25 cellular contexts compared by ENCODE assay signal in the genomic region with DNA sequence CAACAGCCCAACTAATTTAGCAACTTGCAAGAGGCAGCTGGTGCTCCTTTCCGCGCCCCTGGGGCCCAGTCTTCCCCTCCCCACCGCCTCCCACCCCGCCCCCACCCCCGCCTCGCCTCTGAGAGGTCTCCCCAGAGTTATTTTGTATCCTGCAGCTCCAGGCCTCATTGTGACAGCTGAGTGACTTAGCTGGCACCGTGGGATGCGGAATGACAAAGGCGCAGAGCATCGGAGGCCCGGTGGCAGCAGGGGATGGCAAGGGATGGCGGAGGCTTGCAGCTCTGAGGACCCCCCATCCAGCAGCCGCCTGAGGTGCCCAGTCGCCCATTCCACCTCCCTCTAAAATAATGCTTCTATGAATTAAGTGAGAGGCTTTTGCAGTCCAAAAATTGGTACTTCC.
"Had no signal": no experiment of that assay in that cellular context is flagged by ENCODE, and none has a peak within 500 bp of the region (broad histone marks: within the 10 kb centered on the region; RNA-seq: fewer than 3 reads in every experiment).

No MANE protein-coding gene starts in this region.

- H3K4me1 Mint-ChIP-seq: mesothelial cell of epicardium had no signal

- H3K9me3 ChIP-seq: testis, uterus had no signal

- H3K36me3 ChIP-seq: esophagus muscularis mucosa, transverse colon, uterus had no signal

- H3K27me3 ChIP-seq: esophagus muscularis mucosa, testis, transverse colon, uterus had no signal

- H3K4me1 ChIP-seq: esophagus muscularis mucosa, testis, transverse colon, uterus had no signal

- H3K27ac ChIP-seq: esophagus muscularis mucosa, testis, transverse colon, uterus had no signal

- H3K27me3 Mint-ChIP-seq: activated CD4-positive, alpha-beta memory T cell treated with anti-CD3 and anti-CD28 coated beads for 36 hours; activated naive CD4-positive, alpha-beta T cell treated with anti-CD3 and anti-CD28 coated beads, Interleukin-2, amount 10 ng/mL, durations not matched to agents 7 days and 5 days; activated naive CD8-positive, alpha-beta T cell treated with anti-CD3 and anti-CD28 coated beads, Interleukin-2, amount 10 ng/mL, durations not matched to agents 7 days and 5 days had no signal

- H3K4me3 Mint-ChIP-seq: activated CD4-positive, alpha-beta memory T cell treated with anti-CD3 and anti-CD28 coated beads for 36 hours; activated naive CD4-positive, alpha-beta T cell treated with anti-CD3 and anti-CD28 coated beads, Interleukin-2, amount 10 ng/mL, durations not matched to agents 7 days and 5 days; activated naive CD8-positive, alpha-beta T cell treated with anti-CD3 and anti-CD28 coated beads, Interleukin-2, amount 10 ng/mL, durations not matched to agents 7 days and 5 days; activated T-helper 1 cell treated with anti-CD3 and anti-CD28 coated beads, Interleukin-12 subunit alpha, Interleukin-12 subunit beta, Interleukin-2, Interleukin-4 antibody, amounts not matched to agents 30 ng/mL and 10 ng/mL and 1 ng/mL, durations not matched to agents 14 hours and 24 hours and 36 hours; immature natural killer cell; mesothelial cell of epicardium; naive B cell; neural crest cell had no signal

- ATAC-seq: activated CD4-positive, CD25-positive, alpha-beta regulatory T cell treated with anti-CD3 and anti-CD28 coated beads, Interleukin-2, amount 50 U/mL, for 24 hours; left colon had no signal

- H3K4me3 ChIP-seq: transverse colon, uterus had no signal

- DNase-seq: activated CD4-positive, alpha-beta memory T cell treated with anti-CD3 and anti-CD28 coated beads for 36 hours; activated CD4-positive, alpha-beta T cell treated with anti-CD3 and anti-CD28 coated beads for 48 hours; activated CD8-positive, alpha-beta memory T cell treated with anti-CD3 and anti-CD28 coated beads, Interleukin-2, amount 50 U/mL, for 4 hours; activated gamma-delta T cell; activated naive CD4-positive, alpha-beta T cell treated with anti-CD3 and anti-CD28 coated beads, Interleukin-2, amount 10 ng/mL, durations not matched to agents 7 days and 5 days; activated naive CD8-positive, alpha-beta T cell treated with anti-CD3 and anti-CD28 coated beads, Interleukin-2, amount 10 ng/mL, durations not matched to agents 7 days and 5 days; activated T-cell treated with anti-CD3 and anti-CD28 coated beads, Interleukin-2, amount 50 U/mL, for 1 hour; cortex of kidney; foreskin melanocyte; immature natural killer cell; kidney; left colon; mammary epithelial cell; naive B cell; posterior cingulate gyrus; stimulated activated CD4-positive, alpha-beta T cell treated with anti-CD3 and anti-CD28 coated beads, Interleukin-2, amount 100 ng/mL, for 48 hours; stimulated activated naive CD4-positive, alpha-beta T cell treated with Interleukin-2 at 50 U/mL for 16 hours; testis; transverse colon; uterus had no signal

- H3K27ac Mint-ChIP-seq: activated CD4-positive, alpha-beta memory T cell treated with anti-CD3 and anti-CD28 coated beads for 36 hours; activated naive CD4-positive, alpha-beta T cell treated with anti-CD3 and anti-CD28 coated beads, Interleukin-2, amount 10 ng/mL, durations not matched to agents 7 days and 5 days; activated naive CD8-positive, alpha-beta T cell treated with anti-CD3 and anti-CD28 coated beads, Interleukin-2, amount 10 ng/mL, durations not matched to agents 7 days and 5 days; activated T-helper 1 cell treated with anti-CD3 and anti-CD28 coated beads, Interleukin-12 subunit alpha, Interleukin-12 subunit beta, Interleukin-2, Interleukin-4 antibody, amounts not matched to agents 30 ng/mL and 10 ng/mL and 1 ng/mL, durations not matched to agents 14 hours and 24 hours and 36 hours; immature natural killer cell; mesothelial cell of epicardium; naive B cell had no signal
